Comparison of ENCODE assay signal across 29 cellular contexts in the genomic region with DNA sequence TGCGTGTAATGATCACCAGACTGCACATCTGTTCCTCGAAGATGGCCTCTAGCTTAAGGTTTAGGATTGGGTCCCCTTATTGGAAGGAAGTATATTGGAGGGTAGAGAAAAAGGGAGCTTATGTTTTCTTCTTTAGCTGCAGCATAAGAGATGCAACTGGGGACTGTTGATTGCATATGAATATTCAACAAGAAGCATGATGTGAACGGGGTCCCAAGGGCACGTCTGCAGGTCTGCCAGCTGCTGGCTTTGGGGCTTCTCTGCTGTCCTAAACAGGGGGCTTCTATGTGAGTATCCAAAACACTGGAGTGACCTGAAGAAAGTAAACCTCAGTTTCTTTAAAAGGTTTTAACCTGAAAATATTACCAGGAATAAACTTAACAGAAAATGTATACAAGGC.
"Had no signal": no experiment of that assay in that cellular context is flagged by ENCODE, and none has a peak within 500 bp of the region (broad histone marks: within the 10 kb centered on the region; RNA-seq: fewer than 3 reads in every experiment).

No MANE protein-coding gene starts in this region.

- H3K36me3 Mint-ChIP-seq: natural killer cell treated with Interleukin-12 subunit alpha and Interleukin-12 subunit beta and Interleukin-15 and Interleukin-18, amount 100 ng/mL, for 72 hours; stimulated activated memory B cell treated with anti-CD40 and anti-IgM and Interleukin-4, amounts not matched to agents 10 μg/mL and 1 μg/mL and 100 μg/mL, for 72 hours; type B pancreatic cell had no signal

- H3K9me3 ChIP-seq: neutrophil, pancreas, psoas muscle, right lobe of liver, sigmoid colon, suprapubic skin, testis, tibial artery, transverse colon, upper lobe of right lung, uterus had no signal

- H3K27ac ChIP-seq: neutrophil, pancreas, psoas muscle, right lobe of liver, sigmoid colon, suprapubic skin, testis, tibial artery, transverse colon, upper lobe of right lung, uterus had no signal

- H3K4me3 Mint-ChIP-seq: naive thymus-derived CD8-positive, alpha-beta T cell; natural killer cell treated with Interleukin-12 subunit alpha and Interleukin-12 subunit beta and Interleukin-15 and Interleukin-18, amount 100 ng/mL, for 72 hours; nephron progenitor cell; neural crest cell; stimulated activated memory B cell treated with anti-CD40 and anti-IgM and Interleukin-4, amounts not matched to agents 10 μg/mL and 1 μg/mL and 100 μg/mL, for 72 hours; stimulated activated naive CD8-positive, alpha-beta T cell treated with anti-CD3 and anti-CD28 coated beads, Interleukin-15, amount 100 ng/mL, for 72 hours; type B pancreatic cell had no signal

- H3K4me1 ChIP-seq: psoas muscle, testis, upper lobe of right lung, uterus had no signal

- H3K27me3 ChIP-seq: neutrophil, pancreas, right lobe of liver, sigmoid colon, suprapubic skin, testis, tibial artery, transverse colon, upper lobe of right lung, uterus had no signal

- H3K4me3 ChIP-seq: pancreas, psoas muscle, right lobe of liver, sigmoid colon, suprapubic skin, testis, tibial artery, transverse colon, upper lobe of right lung, uterus had no signal

- ATAC-seq: naive thymus-derived CD8-positive, alpha-beta T cell; natural killer cell treated with Interleukin-12 subunit alpha and Interleukin-12 subunit beta and Interleukin-15 and Interleukin-18, amount 100 ng/mL, for 72 hours; pancreas; psoas muscle; right cardiac atrium; right lobe of liver; stimulated activated memory B cell treated with anti-CD40 and anti-IgM and Interleukin-4, amounts not matched to agents 10 μg/mL and 1 μg/mL and 100 μg/mL, for 72 hours; stimulated activated naive CD8-positive, alpha-beta T cell treated with anti-CD3 and anti-CD28 coated beads, Interleukin-15, amount 100 ng/mL, for 72 hours; stimulated activated naive CD8-positive, alpha-beta T cell treated with anti-CD3 and anti-CD28 coated beads, Interleukin-15, Interleukin-2, amounts not matched to agents 100 U/mL and 50 U/mL, for 24 hours; upper lobe of right lung had no signal

- H3K27me3 Mint-ChIP-seq: natural killer cell treated with Interleukin-12 subunit alpha and Interleukin-12 subunit beta and Interleukin-15 and Interleukin-18, amount 100 ng/mL, for 72 hours; progenitor cell of endocrine pancreas; stimulated activated memory B cell treated with anti-CD40 and anti-IgM and Interleukin-4, amounts not matched to agents 10 μg/mL and 1 μg/mL and 100 μg/mL, for 72 hours; stimulated activated naive CD8-positive, alpha-beta T cell treated with anti-CD3 and anti-CD28 coated beads, Interleukin-15, amount 100 ng/mL, for 72 hours had no signal

- FAIRE-seq: pancreas, small intestine had no signal

- H3K4me1 Mint-ChIP-seq: stimulated activated memory B cell treated with anti-CD40 and anti-IgM and Interleukin-4, amounts not matched to agents 10 μg/mL and 1 μg/mL and 100 μg/mL, for 72 hours had no signal

- H3K27ac Mint-ChIP-seq: natural killer cell treated with Interleukin-12 subunit alpha and Interleukin-12 subunit beta and Interleukin-15 and Interleukin-18, amount 100 ng/mL, for 72 hours; nephron progenitor cell; progenitor cell of endocrine pancreas; stimulated activated memory B cell treated with anti-CD40 and anti-IgM and Interleukin-4, amounts not matched to agents 10 μg/mL and 1 μg/mL and 100 μg/mL, for 72 hours; type B pancreatic cell had no signal

- H3K36me3 ChIP-seq: pancreas, uterus had no signal

- DNase-seq: naive thymus-derived CD8-positive, alpha-beta T cell; nephron progenitor cell; nucleus accumbens; pancreas; psoas muscle; right cardiac atrium; right lobe of liver; sigmoid colon; small intestine; stimulated activated CD4-positive, alpha-beta T cell treated with anti-CD3 and anti-CD28 coated beads, Interleukin-15, amount 100 ng/mL, for 24 hours; stimulated activated CD4-positive, alpha-beta T cell treated with anti-CD3 and anti-CD28 coated beads, Interleukin-2, amount 100 ng/mL, for 24 hours; stimulated activated CD4-positive, alpha-beta T cell treated with anti-CD3 and anti-CD28 coated beads, Interleukin-2, amount 100 ng/mL, for 48 hours; stimulated activated CD4-positive, alpha-beta T cell treated with anti-CD3 and anti-CD28 coated beads, Interleukin-4, amount 100 ng/mL, for 24 hours; stimulated activated naive CD4-positive, alpha-beta T cell; stimulated activated naive CD8-positive, alpha-beta T cell treated with anti-CD3 and anti-CD28 coated beads, Interleukin-15, amount 100 ng/mL, for 72 hours; stimulated activated naive CD8-positive, alpha-beta T cell treated with anti-CD3 and anti-CD28 coated beads, Interleukin-15, Interleukin-2, amounts not matched to agents 100 U/mL and 50 U/mL, for 24 hours; substantia nigra; testis; tibial artery; transverse colon; upper lobe of right lung; uterus had no signal

- H3K9me3 Mint-ChIP-seq: naive thymus-derived CD8-positive, alpha-beta T cell; natural killer cell treated with Interleukin-12 subunit alpha and Interleukin-12 subunit beta and Interleukin-15 and Interleukin-18, amount 100 ng/mL, for 72 hours; nephron progenitor cell; neural crest cell; stimulated activated memory B cell treated with anti-CD40 and anti-IgM and Interleukin-4, amounts not matched to agents 10 μg/mL and 1 μg/mL and 100 μg/mL, for 72 hours; stimulated activated naive CD8-positive, alpha-beta T cell treated with anti-CD3 and anti-CD28 coated beads, Interleukin-15, amount 100 ng/mL, for 72 hours; type B pancreatic cell had no signal
